Comparison of ENCODE assay signal across 8 cellular contexts in the genomic region with DNA sequence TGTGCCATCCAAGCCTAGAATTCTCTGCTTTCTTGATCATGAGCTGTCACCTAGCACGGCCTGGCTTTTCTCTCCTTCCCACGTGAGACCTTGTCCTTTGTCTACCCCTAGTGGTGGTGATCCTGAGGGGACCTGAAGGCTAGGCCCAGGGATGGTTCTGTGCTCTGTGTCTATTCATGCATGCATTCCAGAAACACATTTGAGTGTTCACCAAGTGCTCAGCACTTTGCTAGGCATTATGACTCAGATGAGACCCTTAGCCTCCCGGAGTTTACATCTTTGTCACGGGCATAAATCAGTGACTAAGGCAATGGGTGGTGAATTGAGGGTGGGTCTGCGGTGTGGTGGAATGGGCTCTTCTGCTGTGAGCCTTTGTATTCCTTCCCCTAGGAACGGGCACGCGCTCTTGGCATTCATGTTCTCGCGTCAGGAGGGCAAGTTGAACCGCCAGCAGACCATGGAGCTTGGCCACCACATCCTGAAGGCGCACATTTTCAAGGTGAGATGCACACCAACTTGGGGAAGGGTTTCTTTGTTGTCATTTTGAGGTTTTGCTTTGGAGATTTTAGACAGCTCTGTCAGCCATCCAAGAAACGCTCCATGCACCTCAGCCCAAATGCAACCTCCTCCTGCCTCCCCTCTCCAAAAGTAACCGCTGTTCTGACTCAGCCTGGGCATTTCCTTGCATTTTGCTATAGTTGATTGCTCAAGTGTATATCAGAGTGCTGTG.
DNase-seq lines count a peak whose midpoint lies in the region; ATAC-seq and TF ChIP-seq lines count a peak whose summit lies in the region.

No MANE protein-coding gene starts in this region.

- H3K9me3 ChIP-seq in RWPE2 (ENCODE audit: severe bottlenecking) (no peaks in the 10 kb centered on the region), hepatocyte (ENCODE audit: low read depth) (no peaks in the 10 kb centered on the region)

- CTCF ChIA-PET in BJ (lab: Yijun Ruan, JAX) = interaction anchor here (0.9 to 2.0 kb wide), 5 partner anchors 10 to 284 kb away, joined by 3 to 5 read pairs (median 3); no protein-coding TSS in a partner anchor

- no peak overlapping the region for H3K4me3 ChIP-seq in BJ (ENCODE audit: low read depth, low read length)
- H3K4me3 ChIP-seq in RWPE2 (ENCODE audit: severe bottlenecking) = no peak overlapping the region
- no peak overlapping the region for H3K4me3 ChIP-seq in hepatocyte
- no peak overlapping the region for H3K4me3 ChIP-seq in coronary artery

- POLR2A ChIA-PET in BJ (lab: Charles Lee) = no interaction called here

- ATAC-seq in GM18868 (IDR thresholded peaks at IDR 0.05; ENCODE audit: unreplicated experiment) = peak; percentile 78
- ATAC-seq in HG03066 (IDR thresholded peaks at IDR 0.05; ENCODE audit: low read depth, unreplicated experiment) = peak; percentile 62
- ATAC-seq in RWPE2 (ENCODE audit: low read depth) = peak; percentile 52; the same call in 1 of the 3 replicates

- no peaks in the 10 kb centered on the region for H4K20me1 ChIP-seq in hepatocyte (ENCODE audit: insufficient read depth, poor library complexity, severe bottlenecking)

- no peaks in the 10 kb centered on the region for H3K9me2 ChIP-seq in hepatocyte (replicated peaks; ENCODE audit: insufficient read depth)

- no peak for DNase-seq in BJ (ENCODE audit: low read depth)
- DNase-seq in RWPE2 (ENCODE audit: low spot score) = no peak
- peak; percentile 42 for DNase-seq in hepatocyte (ENCODE audit: low spot score)
- DNase-seq in coronary artery (ENCODE audit: low spot score) = no peak
- no peak for DNase-seq in NCI-H446 treated with DMSO at 0.1 percent for 48 hours (lab: John Stamatoyannopoulos, UW)
- no peak for DNase-seq in cerebellar nuclear complex (lab: John Stamatoyannopoulos, UW)

- H3K4me1 ChIP-seq in RWPE2 (ENCODE audit: insufficient read depth, poor library complexity, severe bottlenecking) (no peaks in the 10 kb centered on the region), hepatocyte (ENCODE audit: insufficient read depth) (no peaks in the 10 kb centered on the region)

- no peak overlapping the region for H3K27ac ChIP-seq in RWPE2 (ENCODE audit: poor library complexity, severe bottlenecking)
- H3K27ac ChIP-seq in hepatocyte = no peak overlapping the region
- no peak overlapping the region for H3K27ac ChIP-seq in coronary artery

- H3K36me3 ChIP-seq in BJ (ENCODE audit: control insufficient read depth, insufficient read depth, low read length) (peaks cover 12% of the 10 kb centered on the region), RWPE2 (ENCODE audit: low read depth) (peaks cover 61% of the 10 kb centered on the region), hepatocyte (replicated peaks; ENCODE audit: insufficient read depth, low read depth) (no peaks in the 10 kb centered on the region)

- H3K4me2 ChIP-seq in hepatocyte = no peak overlapping the region

- 82% methylated on average over 14 of the region's 14 CpGs for WGBS in hepatocyte (ENCODE audit: low lambda C conversion rate, missing lambda C conversion rate)

- H2AFZ ChIP-seq in hepatocyte = no peak overlapping the region

- H3K79me2 ChIP-seq in hepatocyte = no peaks in the 10 kb centered on the region

- H3K27me3 ChIP-seq in BJ (ENCODE audit: control insufficient read depth, insufficient read depth, low read length) = no peaks in the 10 kb centered on the region
- no peaks in the 10 kb centered on the region for H3K27me3 ChIP-seq in RWPE2 (ENCODE audit: insufficient read depth, poor library complexity, severe bottlenecking)
- H3K27me3 ChIP-seq in hepatocyte = no peaks in the 10 kb centered on the region

- TF ChIP-seq CTCF in BJ (IDR thresholded peaks at IDR 0.05; ENCODE audit: insufficient read depth, low read depth, low read length) (peak; percentile 56), RWPE2 (IDR thresholded peaks at IDR 0.05; ENCODE audit: poor library complexity, severe bottlenecking) (peak; percentile 40), hepatocyte (IDR thresholded peaks at IDR 0.05; ENCODE audit: poor library complexity) (peak; percentile 34), coronary artery (IDR thresholded peaks at IDR 0.05) (no peak)
